In the genomic region with DNA sequence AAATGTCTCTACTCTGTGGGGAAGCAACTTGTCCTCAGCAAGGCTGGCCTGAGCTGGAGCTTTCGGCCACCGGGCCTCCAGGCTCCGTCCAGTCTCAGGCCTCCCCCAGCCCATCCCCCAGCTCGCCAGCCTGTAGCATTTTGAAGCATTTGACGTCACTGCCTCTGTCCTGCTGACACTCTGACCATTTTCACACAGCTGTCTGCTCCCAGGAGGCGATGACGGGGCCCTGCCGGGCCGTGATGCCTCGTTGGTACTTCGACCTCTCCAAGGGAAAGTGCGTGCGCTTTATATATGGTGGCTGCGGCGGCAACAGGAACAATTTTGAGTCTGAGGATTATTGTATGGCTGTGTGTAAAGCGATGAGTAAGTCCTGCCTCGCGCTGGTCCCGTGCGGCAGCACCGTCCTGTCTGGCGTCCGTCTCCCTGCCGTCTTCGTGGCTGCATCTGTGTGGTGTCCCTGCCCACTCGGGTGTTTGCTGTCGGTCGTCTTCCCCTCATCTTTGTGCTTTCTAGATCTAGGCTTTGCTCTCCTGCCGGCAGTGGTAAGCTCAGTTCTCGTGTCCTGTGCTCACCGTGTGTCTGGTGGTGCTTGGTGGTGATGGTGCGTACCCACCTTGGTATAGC, we compare ENCODE assay signal across 14 cellular contexts. TPM values are rescaled to one million over a fixed set of nuclear protein-coding genes. Genes with fewer than 3 reads are reported as not detected.
DNase-seq lines count a peak whose midpoint lies in the region; ATAC-seq and TF ChIP-seq lines count a peak whose summit lies in the region.
"Had no signal": no experiment of that assay in that cellular context is flagged by ENCODE, and none has a peak within 500 bp of the region (broad histone marks: within the 10 kb centered on the region; RNA-seq: fewer than 3 reads in every experiment).

No MANE protein-coding gene starts in this region.

- H3K4me1 ChIP-seq in Caco-2 (peaks cover 57% of the 10 kb centered on the region), adipocyte (ENCODE audit: control insufficient read depth, insufficient read depth, low read length) (peaks cover 34% of the 10 kb centered on the region), right cardiac atrium (ENCODE audit: control insufficient read depth, insufficient read depth, low read length) (peaks cover 5% of the 10 kb centered on the region), sigmoid colon (peaks cover 0 to 11% (median 9%) of the 10 kb centered on the region in 4 donors)
- H3K4me1 ChIP-seq: SJCRH30 had no signal

- 91% methylated on average over 32 of the region's 32 CpGs for WGBS in right cardiac atrium
- 95% methylated on average over 32 of the region's 32 CpGs for WGBS in sigmoid colon, 2 donors

- intact Hi-C loops in Caco-2 (cut with micrococcal nuclease; ENCODE audit: unreplicated experiment) (loop anchor here (2.0 kb wide), 2 partner anchors 47 to 121 kb away; a partner anchor contains a TSS), right cardiac atrium (cut with DNase I) (loop anchor here in 2 of 4 donors (10.0 kb wide), 2 partner anchors 49 to 119 kb away; a partner anchor contains a TSS), sigmoid colon (cut with DNase I) (no loop called here)
- intact Hi-C loops in activated CD8-positive, alpha-beta T cell treated with anti-CD3 and anti-CD28 coated beads for 36 hours (cut with micrococcal nuclease): loop anchor here (5.0 kb wide), 1 partner anchor 51 kb away; no protein-coding TSS in a partner anchor

- no peak for TF ChIP-seq POLR2A in sigmoid colon (IDR thresholded peaks at IDR 0.05)

- no TSS peak for BruUV-seq in Caco-2 (replicated peaks; lab: Mats Ljungman, UMichigan)

- no peaks in the 10 kb centered on the region for H3K27me3 Mint-ChIP-seq in Caco-2 (ENCODE audit: insufficient read depth, unreplicated experiment)
- peaks cover 5% of the 10 kb centered on the region for H3K27me3 Mint-ChIP-seq in activated CD8-positive, alpha-beta T cell treated with anti-CD3 and anti-CD28 coated beads for 36 hours

- POLR2A ChIA-PET in Caco-2 (lab: Charles Lee): interaction anchor here (0.5 to 1.0 kb wide), 2 partner anchors 58 to 121 kb away, joined by 3 to 18 read pairs; a partner anchor contains a TSS
- POLR2A ChIA-PET in activated CD8-positive, alpha-beta T cell treated with anti-CD3 and anti-CD28 coated beads for 36 hours (lab: Charles Lee): no interaction called here

- TF ChIP-seq CTCF in Caco-2 (IDR thresholded peaks at IDR 0.05; ENCODE audit: insufficient read depth in 1 of 2, low read depth in 1 of 2, low read length in 1 of 2, severe bottlenecking in 1 of 2, unreplicated experiment in 1 of 2): no peak
- TF ChIP-seq CTCF in sigmoid colon (IDR thresholded peaks at IDR 0.05): no peak
- no peak for TF ChIP-seq CTCF in activated CD8-positive, alpha-beta T cell treated with anti-CD3 and anti-CD28 coated beads for 36 hours (IDR thresholded peaks at IDR 0.05)

- peak overlapping the region; percentile 23 for H3K9ac ChIP-seq in adipocyte (ENCODE audit: low read length)

- H3K4me1 Mint-ChIP-seq in Caco-2 (ENCODE audit: low read depth, unreplicated experiment): peaks cover 58% of the 10 kb centered on the region
- peaks cover 35% of the 10 kb centered on the region for H3K4me1 Mint-ChIP-seq in activated CD8-positive, alpha-beta T cell treated with anti-CD3 and anti-CD28 coated beads for 36 hours (ENCODE audit: low read depth)

- no peaks in the 10 kb centered on the region for H3K9me3 ChIP-seq in Caco-2
- H3K9me3 ChIP-seq in adipocyte (ENCODE audit: control insufficient read depth, low read length): no peaks in the 10 kb centered on the region
- no peaks in the 10 kb centered on the region for H3K9me3 ChIP-seq in right cardiac atrium (ENCODE audit: control insufficient read depth, low read length)
- H3K9me3 ChIP-seq in sigmoid colon: no peaks in the 10 kb centered on the region
- H3K9me3 ChIP-seq: SJCRH30 had no signal

- DNase-seq in Caco-2: no peak
- DNase-seq in adipocyte (ENCODE audit: low read depth): no peak
- DNase-seq in right cardiac atrium: no peak
- no peak for DNase-seq in sigmoid colon
- no peak for DNase-seq in NOMO-1 treated with dmso at 0.1 percent for 144 hours (lab: John Stamatoyannopoulos, UW; ENCODE audit: unreplicated experiment)
- no peak for DNase-seq in NCI-H2227 treated with DMSO at 0.1 percent for 48 hours (lab: John Stamatoyannopoulos, UW)
- no peak for DNase-seq in activated CD8-positive, alpha-beta T cell treated with anti-CD3 and anti-CD28 coated beads for 36 hours
- DNase-seq: activated naive CD8-positive, alpha-beta T cell treated with anti-CD3 and anti-CD28 coated beads, Interleukin-2, amount 10 ng/mL, durations not matched to agents 7 days and 5 days; NCI-H146; NCI-H69; SJCRH30 had no signal

- peak overlapping the region; percentile 82 for H3K27ac Mint-ChIP-seq in Caco-2 (ENCODE audit: unreplicated experiment)
- H3K27ac Mint-ChIP-seq in activated CD8-positive, alpha-beta T cell treated with anti-CD3 and anti-CD28 coated beads for 36 hours: no peak overlapping the region
- H3K27ac Mint-ChIP-seq: activated naive CD8-positive, alpha-beta T cell treated with anti-CD3 and anti-CD28 coated beads, Interleukin-2, amount 10 ng/mL, durations not matched to agents 7 days and 5 days had no signal

- H3K4me3 Mint-ChIP-seq in Caco-2 (ENCODE audit: unreplicated experiment): no peak overlapping the region
- no peak overlapping the region for H3K4me3 Mint-ChIP-seq in activated CD8-positive, alpha-beta T cell treated with anti-CD3 and anti-CD28 coated beads for 36 hours
- H3K4me3 Mint-ChIP-seq: activated naive CD8-positive, alpha-beta T cell treated with anti-CD3 and anti-CD28 coated beads, Interleukin-2, amount 10 ng/mL, durations not matched to agents 7 days and 5 days had no signal

- H3K36me3 Mint-ChIP-seq in Caco-2 (ENCODE audit: insufficient read depth, unreplicated experiment): peaks cover 100% of the 10 kb centered on the region
- peaks cover 29% of the 10 kb centered on the region for H3K36me3 Mint-ChIP-seq in activated CD8-positive, alpha-beta T cell treated with anti-CD3 and anti-CD28 coated beads for 36 hours (ENCODE audit: low read depth)

- no peak overlapping the region for H3K4me3 ChIP-seq in Caco-2 (ENCODE audit: low read depth, low read length)
- peak overlapping the region; percentile 52 for H3K4me3 ChIP-seq in adipocyte (ENCODE audit: low read length)
- no peak overlapping the region for H3K4me3 ChIP-seq in right cardiac atrium (ENCODE audit: low read length)
- H3K4me3 ChIP-seq in sigmoid colon: no peak overlapping the region
- H3K4me3 ChIP-seq: SJCRH30 had no signal

- peaks cover 18% of the 10 kb centered on the region for H3K36me3 ChIP-seq in Caco-2 (ENCODE audit: control insufficient read depth, insufficient read depth, low read length)
- H3K36me3 ChIP-seq in adipocyte (ENCODE audit: control insufficient read depth, insufficient read depth, low read length, severe bottlenecking): peaks cover 45% of the 10 kb centered on the region
- peaks cover 16 to 60% (median 27%) of the 10 kb centered on the region in 4 donors for H3K36me3 ChIP-seq in sigmoid colon

- CTCF ChIA-PET in Caco-2 (lab: Charles Lee): interaction anchor here (1.0 to 1.3 kb wide), 2 partner anchors 9 to 23 kb away, joined by 4 to 9 read pairs; no protein-coding TSS in a partner anchor
- CTCF ChIA-PET in activated CD8-positive, alpha-beta T cell treated with anti-CD3 and anti-CD28 coated beads for 36 hours (lab: Charles Lee): interaction anchor here (1.0 to 3.3 kb wide), 3 partner anchors 9 to 344 kb away, joined by 3 to 10 read pairs (median 4); no protein-coding TSS in a partner anchor

- no peaks in the 10 kb centered on the region for H3K9me3 Mint-ChIP-seq in Caco-2 (ENCODE audit: unreplicated experiment)
- H3K9me3 Mint-ChIP-seq in activated CD8-positive, alpha-beta T cell treated with anti-CD3 and anti-CD28 coated beads for 36 hours: no peaks in the 10 kb centered on the region
- H3K9me3 Mint-ChIP-seq: activated naive CD8-positive, alpha-beta T cell treated with anti-CD3 and anti-CD28 coated beads, Interleukin-2, amount 10 ng/mL, durations not matched to agents 7 days and 5 days had no signal

- no peak for TF ChIP-seq EP300 in sigmoid colon (IDR thresholded peaks at IDR 0.05)

- H3K27ac ChIP-seq in right cardiac atrium (ENCODE audit: low read length) (peak overlapping the region; percentile 52), sigmoid colon (peak overlapping the region; percentile 39 to 71 (median 47))
- H3K27ac ChIP-seq: SJCRH30 had no signal

- ATAC-seq in right cardiac atrium (peak; percentile 2 to 28), HG02763 (IDR thresholded peaks at IDR 0.05; ENCODE audit: unreplicated experiment) (no peak)
- no peak for ATAC-seq in activated CD8-positive, alpha-beta T cell treated with anti-CD3 and anti-CD28 coated beads for 36 hours

- no peaks in the 10 kb centered on the region for H3K27me3 ChIP-seq in Caco-2 (replicated peaks; ENCODE audit: control insufficient read depth, insufficient read depth, low read length)
- H3K27me3 ChIP-seq in adipocyte (replicated peaks; ENCODE audit: control insufficient read depth, insufficient read depth, low read length): no peaks in the 10 kb centered on the region
- H3K27me3 ChIP-seq in right cardiac atrium (ENCODE audit: control insufficient read depth, insufficient read depth): no peaks in the 10 kb centered on the region
- H3K27me3 ChIP-seq in sigmoid colon: no peaks in the 10 kb centered on the region
- H3K27me3 ChIP-seq: SJCRH30 had no signal

RNA-seq across cellular contexts. Expression of a gene that starts 36.1 kb away (rescaled TPM):
- 298 and 304 TPM in 2 replicates for total RNA-seq in Caco-2 (2022)
- total RNA-seq in right cardiac atrium: 1 to 10 TPM; 1.0 to 2.8 (median 1.4) TPM
- 0.61 TPM for polyA plus RNA-seq in right cardiac atrium
- total RNA-seq in sigmoid colon: 1 to 10 TPM; 1.8 to 5.1 (median 3.2) TPM
- polyA plus RNA-seq in sigmoid colon: 100 to 1,000 TPM in 2 of 3 donors, 10 to 100 TPM in 1; 51.7 to 324 (median 109) TPM
- total RNA-seq in activated CD8-positive, alpha-beta T cell treated with anti-CD3 and anti-CD28 coated beads for 36 hours: not detected
- total RNA-seq: Daoy, frontal cortex had no signal

RNA-seq across cellular contexts. Expression of a gene that starts 53.8 kb away (rescaled TPM):
- total RNA-seq in Caco-2 (2022) (1,761 and 2,076 TPM in 2 replicates), right cardiac atrium (100 to 1,000 TPM; 311 to 375 (median 344) TPM), sigmoid colon (100 to 1,000 TPM; 247 to 276 (median 256) TPM)
- polyA plus RNA-seq in right cardiac atrium (228 TPM), sigmoid colon (100 to 1,000 TPM in 2 of 3 donors, 10 to 100 TPM in 1; 39.0 to 193 (median 106) TPM)
- 10 to 100 TPM; 25.5 to 29.8 TPM for total RNA-seq in activated CD8-positive, alpha-beta T cell treated with anti-CD3 and anti-CD28 coated beads for 36 hours

Comparison
In these comparisons a context has a peak if more than half of its experiments do, and no peak if none do; other contexts are left out.
1. ATAC-seq: peak in right cardiac atrium (2 of 2); none in HG02763 (single experiment) and activated CD8-positive, alpha-beta T cell treated with anti-CD3 and anti-CD28 coated beads for 36 hours (single experiment).
2. RNA of a gene that starts 36.1 kb away (total RNA-seq): 298 to 304 TPM in Caco-2; 1.8 to 5.1 TPM in sigmoid colon, 1.0 to 2.8 TPM in right cardiac atrium and not detected in activated CD8-positive, alpha-beta T cell treated with anti-CD3 and anti-CD28 coated beads for 36 hours; every median in the first group is over 10 times any median in the second.
3. RNA of a gene that starts 53.8 kb away (total RNA-seq): 1,761 to 2,076 TPM in Caco-2, 311 to 375 TPM in right cardiac atrium and 247 to 276 TPM in sigmoid colon; 25.5 to 29.8 TPM in activated CD8-positive, alpha-beta T cell treated with anti-CD3 and anti-CD28 coated beads for 36 hours; every median in the first group is over 4 times any median in the second.